9 cellular contexts compared by ENCODE assay signal in genomic region chr2:197803033-197803444, GRCh38. TPM values are rescaled to one million over a fixed set of nuclear protein-coding genes. Genes with fewer than 3 reads are reported as not detected.
DNase-seq lines count a peak whose midpoint lies in the region; ATAC-seq and TF ChIP-seq lines count a peak whose summit lies in the region.
"Had no signal": no experiment of that assay in that cellular context is flagged by ENCODE, and none has a peak within 500 bp of the region (broad histone marks: within the 10 kb centered on the region; RNA-seq: fewer than 3 reads in every experiment).

No MANE protein-coding gene starts in this region.

- H3K4me1 ChIP-seq in liver (ENCODE audit: control insufficient read depth in 4 of 4, insufficient read depth in 4 of 4, low read length in 3 of 4) (peaks cover 7 to 15% (median 11%) of the 10 kb centered on the region in 4 donors), uterus (no peaks in the 10 kb centered on the region)

- POLR2A ChIA-PET in BJ (lab: Charles Lee): no interaction called here

- H3K36me3 ChIP-seq in BJ (ENCODE audit: control insufficient read depth, insufficient read depth, low read length) (no peaks in the 10 kb centered on the region), liver (ENCODE audit: control insufficient read depth in 4 of 4, insufficient read depth in 3 of 4, low read depth in 1 of 4, low read length in 3 of 4) (no peaks in the 10 kb centered on the region), uterus (no peaks in the 10 kb centered on the region)

- CTCF ChIA-PET in BJ (lab: Yijun Ruan, JAX): no interaction called here

- intact Hi-C loops in uterus (cut with DNase I; ENCODE audit: low total_unique reads): loop anchor here (5.0 kb wide), 2 partner anchors 324 to 494 kb away; no protein-coding TSS in a partner anchor

- WGBS in liver: 35% methylated on average over 2 of the region's 2 CpGs

- in situ Hi-C loops in GM13977 (cut with MboI; ENCODE audit: low pct_unique_long_range_greater_than_20kb, low sequenced_read_pairs, unreplicated experiment): loop anchor here (10.0 to 25.0 kb wide), 2 partner anchors 322 to 484 kb away; no protein-coding TSS in a partner anchor

- no peak for DNase-seq in BJ (ENCODE audit: low read depth)
- peak; percentile 61 for DNase-seq in GM13977 (ENCODE audit: low spot score)
- DNase-seq in RKO (ENCODE audit: low spot score): peak; percentile 61
- peak; percentile 79 for DNase-seq in choroid plexus epithelial cell (ENCODE audit: low read depth)
- DNase-seq in uterus: no peak
- DNase-seq in stimulated activated CD4-positive, alpha-beta T cell treated with anti-CD3 and anti-CD28 coated beads, Interleukin-2, amount 100 ng/mL, for 48 hours: no peak
- DNase-seq: naive B cell had no signal

- peak; percentile 86 to 88 for TF ChIP-seq RAD21 in liver (IDR thresholded peaks at IDR 0.05)

- no peak overlapping the region for H3K27ac ChIP-seq in liver (ENCODE audit: low read depth in 1 of 2, low read length in 2 of 2)
- no peak overlapping the region for H3K27ac ChIP-seq in uterus

- H3K4me3 ChIP-seq in BJ (ENCODE audit: low read depth, low read length) (no peak overlapping the region), choroid plexus epithelial cell (ENCODE audit: low read depth, low read length) (no peak overlapping the region), liver (ENCODE audit: low read depth in 1 of 3, low read length in 3 of 3) (no peak overlapping the region), uterus (no peak overlapping the region)

- H3K27me3 ChIP-seq in BJ (ENCODE audit: control insufficient read depth, insufficient read depth, low read length) (peaks cover 11% of the 10 kb centered on the region), liver (ENCODE audit: control insufficient read depth in 4 of 4, insufficient read depth in 4 of 4, low read length in 3 of 4) (peaks cover 0 to 8% (median 0%) of the 10 kb centered on the region in 4 donors), uterus (no peaks in the 10 kb centered on the region)

- peak; percentile 37 for ATAC-seq in HG03520 (IDR thresholded peaks at IDR 0.05; ENCODE audit: unreplicated experiment)

- H3K9me3 ChIP-seq in liver (ENCODE audit: control insufficient read depth in 4 of 4, low read length in 3 of 4): no peaks in the 10 kb centered on the region
- H3K9me3 ChIP-seq in uterus: no peaks in the 10 kb centered on the region

- peak; percentile 80 for TF ChIP-seq CTCF in BJ (IDR thresholded peaks at IDR 0.05; ENCODE audit: insufficient read depth, low read depth, low read length)
- peak; percentile 69 for TF ChIP-seq CTCF in GM13977 (IDR thresholded peaks at IDR 0.05; ENCODE audit: extremely low read depth, insufficient read depth, missing control alignments)
- TF ChIP-seq CTCF in choroid plexus epithelial cell (conservative IDR thresholded peaks at IDR 0.05; ENCODE audit: low read depth, low read length): peak; percentile 82
- peak; percentile 78 for TF ChIP-seq CTCF in liver (IDR thresholded peaks at IDR 0.05; ENCODE audit: low read depth, low read length, missing input control)
- TF ChIP-seq CTCF in uterus (IDR thresholded peaks at IDR 0.05): peak; percentile 80 to 83 (median 82)

- H3K9ac ChIP-seq in liver (ENCODE audit: low read depth in 1 of 2, low read length in 2 of 2): no peak overlapping the region

- TF ChIP-seq POLR2A in uterus (IDR thresholded peaks at IDR 0.05): no peak

TF ChIP-seq in liver, 16 proteins besides CTCF, POLR2A, EP300 and RAD21:
- no peak for TF ChIP-seq HNF4G (IDR thresholded peaks at IDR 0.05)
- no peak for TF ChIP-seq JUND (IDR thresholded peaks at IDR 0.05)
- TF ChIP-seq HNF4A (conservative IDR thresholded peaks at IDR 0.05): no peak
- no peak for TF ChIP-seq YY1 (IDR thresholded peaks at IDR 0.05)
- TF ChIP-seq TAF1 (conservative IDR thresholded peaks at IDR 0.05): no peak
- no peak for TF ChIP-seq NR2F2 (IDR thresholded peaks at IDR 0.05)
- TF ChIP-seq SP1 (IDR thresholded peaks at IDR 0.05): no peak
- no peak for TF ChIP-seq MAX (IDR thresholded peaks at IDR 0.05)
- no peak for TF ChIP-seq RXRA (IDR thresholded peaks at IDR 0.05)
- TF ChIP-seq REST (IDR thresholded peaks at IDR 0.05): no peak

RNA-seq across cellular contexts. Expression of gene PLCL1, which starts 1.4 kb away (rescaled TPM):
- polyA plus RNA-seq in BJ (2011; rRNA removed): 0.09 and 0.21 TPM in 2 replicates
- polyA minus RNA-seq in BJ (2011; rRNA and poly(A)+ RNA removed): 0.14 and 0.31 TPM in 2 replicates
- total RNA-seq in liver: under 1 TPM; 0.51 to 0.59 TPM
- polyA plus RNA-seq in liver: under 1 TPM; 0.08 to 0.12 TPM
- 10 to 100 TPM in 3 of 4 donors, 1 to 10 TPM in 1; 7.3 to 32.5 (median 15.0) TPM for total RNA-seq in uterus

RNA-seq across cellular contexts. Expression of gene BOLL, which starts 17.9 kb away (rescaled TPM):
- polyA plus RNA-seq in BJ (2011; rRNA removed) (not detected in 2 replicates), liver (not detected)
- not detected in 2 replicates for polyA minus RNA-seq in BJ (2011; rRNA and poly(A)+ RNA removed)
- total RNA-seq in liver (not detected), uterus (not detected)

Comparison
In these comparisons a context has a peak if more than half of its experiments do, and no peak if none do; other contexts are left out.
1. DNase-seq: peak in GM13977 (single experiment), RKO (single experiment) and choroid plexus epithelial cell (single experiment); none in BJ (single experiment), uterus (0 of 2) and stimulated activated CD4-positive, alpha-beta T cell treated with anti-CD3 and anti-CD28 coated beads, Interleukin-2, amount 100 ng/mL, for 48 hours (0 of 2).
2. RNA of gene PLCL1, which starts 1.4 kb away (total RNA-seq): 7.3 to 32.5 TPM in uterus; 0.51 to 0.59 TPM in liver; every median in the first group is over 4 times any median in the second.
3. Peak in every context shown above with its lines, with median percentiles within 50 percentile points of each other: CTCF ChIP-seq.